ENCODE assay signal across 8 cellular contexts in the genomic region with DNA sequence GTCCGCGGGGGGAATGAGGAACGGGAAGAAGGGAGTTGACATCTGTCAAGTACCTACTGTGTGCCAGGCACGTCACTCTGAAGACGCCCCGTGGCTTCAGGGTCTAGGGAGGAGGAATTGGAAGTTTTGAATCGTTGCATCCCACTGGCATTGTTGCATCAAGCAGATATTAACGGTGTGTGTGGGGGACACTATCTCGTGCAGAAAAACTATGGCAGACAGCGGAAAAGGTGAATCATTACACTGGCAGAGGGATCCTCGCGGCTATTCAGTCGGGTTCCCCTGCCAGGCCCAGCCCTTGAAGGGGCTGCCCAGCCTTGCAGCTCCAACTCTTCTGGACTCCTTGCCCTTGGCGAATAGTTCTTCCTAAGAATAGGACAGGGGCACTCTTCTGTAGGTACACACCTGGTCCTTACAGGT. TPM values are rescaled to one million over a fixed set of nuclear protein-coding genes. Genes with fewer than 3 reads are reported as not detected.
A peak's percentile ranks its signal among the peaks of the same experiment; 100 is the strongest.
DNase-seq lines count a peak whose midpoint lies in the region; ATAC-seq, FAIRE-seq and TF ChIP-seq lines count a peak whose summit lies in the region.

No MANE protein-coding gene starts in this region.

- H3K27me3 ChIP-seq in OCI-LY3 (ENCODE audit: low read depth, low read length): peaks cover 5% of the 10 kb centered on the region; the same call in 1 of the 2 replicates
- H3K27me3 ChIP-seq in pancreas: no peaks in the 10 kb centered on the region
- no peaks in the 10 kb centered on the region for H3K27me3 ChIP-seq in small intestine (ENCODE audit: control insufficient read depth in 2 of 2, insufficient read depth in 2 of 2, low read length in 2 of 2)

- no peak for FAIRE-seq in pancreas (lab: Jason Lieb, UNC)
- FAIRE-seq in small intestine (lab: Jason Lieb, UNC): no peak

- H3K4me3 ChIP-seq in OCI-LY3 (ENCODE audit: low read length): peak overlapping the region; percentile 86
- H3K4me3 ChIP-seq in epithelial cell of esophagus (ENCODE audit: low read length): peak overlapping the region; percentile 43
- peak overlapping the region in 3 of 4 donors; percentile 40 to 66 (median 48) for H3K4me3 ChIP-seq in pancreas
- no peak overlapping the region for H3K4me3 ChIP-seq in small intestine (ENCODE audit: low read depth in 1 of 2, low read length in 2 of 2)

- H3K9ac ChIP-seq in OCI-LY3 (ENCODE audit: low read length): peak overlapping the region; percentile 83

- H3K36me3 ChIP-seq in OCI-LY3 (replicated peaks; ENCODE audit: low read depth, low read length) (no peaks in the 10 kb centered on the region), pancreas (no peaks in the 10 kb centered on the region), small intestine (ENCODE audit: control insufficient read depth in 2 of 2, insufficient read depth in 2 of 2, low read length in 2 of 2) (no peaks in the 10 kb centered on the region)

- no peak overlapping the region for H3K27ac ChIP-seq in OCI-LY3 (ENCODE audit: low read length)
- H3K27ac ChIP-seq in pancreas: no peak overlapping the region
- H3K27ac ChIP-seq in small intestine (ENCODE audit: low read depth in 1 of 2, low read length in 1 of 2): no peak overlapping the region

- TF ChIP-seq CTCF in OCI-LY3 (IDR thresholded peaks at IDR 0.05; ENCODE audit: low read depth, low read length) (no peak), epithelial cell of esophagus (IDR thresholded peaks at IDR 0.05; ENCODE audit: insufficient read depth, low read depth, low read length, missing control alignments) (no peak), pancreas (IDR thresholded peaks at IDR 0.05) (no peak)

- peak overlapping the region; percentile 99 for H2AFZ ChIP-seq in OCI-LY3 (ENCODE audit: low read depth, low read length)

- H3K4me2 ChIP-seq in OCI-LY3 (ENCODE audit: low read length): peak overlapping the region; percentile 92

- peak; percentile 4 for DNase-seq in EL
- peak; percentile 12 for DNase-seq in epithelial cell of esophagus (ENCODE audit: low read depth)
- no peak for DNase-seq in pancreas
- DNase-seq in small intestine: no peak
- DNase-seq in posterior cingulate gyrus: no peak
- no peak for DNase-seq in NCI-H748 (lab: John Stamatoyannopoulos, UW; ENCODE audit: unreplicated experiment)

- 22 to 25% methylated on average over 14 of the region's 14 CpGs for WGBS in pancreas, 2 donors
- 22 to 41% (median 35%) methylated on average over 14 of the region's 14 CpGs for WGBS in small intestine, 3 donors

- no peak for ATAC-seq in pancreas
- ATAC-seq in HG02885 (IDR thresholded peaks at IDR 0.05; ENCODE audit: poor library complexity, unreplicated experiment): no peak

- intact Hi-C loops in pancreas (cut with DNase I): loop anchor here in 2 of 3 donors (10.0 kb wide), 1 partner anchor 97 kb away; no protein-coding TSS in a partner anchor
- intact Hi-C loops in posterior cingulate gyrus (cut with DNase I): loop anchor here (10.0 kb wide), 1 partner anchor 97 kb away; no protein-coding TSS in a partner anchor

- H3K9me3 ChIP-seq in OCI-LY3 (ENCODE audit: insufficient read depth, low read length): no peaks in the 10 kb centered on the region
- H3K9me3 ChIP-seq in pancreas: no peaks in the 10 kb centered on the region
- no peaks in the 10 kb centered on the region for H3K9me3 ChIP-seq in small intestine (ENCODE audit: control insufficient read depth, low read depth)

- H3K4me1 ChIP-seq in OCI-LY3 (ENCODE audit: low read length): peaks cover 9% of the 10 kb centered on the region
- peaks cover 0 to 22% (median 10%) of the 10 kb centered on the region in 3 donors for H3K4me1 ChIP-seq in pancreas
- H3K4me1 ChIP-seq in small intestine (ENCODE audit: control insufficient read depth in 2 of 2, insufficient read depth in 1 of 2, low read depth in 1 of 2, low read length in 1 of 2): no peaks in the 10 kb centered on the region

- peaks cover 6% of the 10 kb centered on the region; the same call in 1 of the 2 replicates for H3K79me2 ChIP-seq in OCI-LY3 (ENCODE audit: low read length)

- no peaks in the 10 kb centered on the region for H4K20me1 ChIP-seq in OCI-LY3 (ENCODE audit: insufficient read depth, low read length)

RNA-seq across cellular contexts. Expression of gene KIAA1549, which starts 1.0 kb away (rescaled TPM):
- 1 to 10 TPM; 5.1 to 8.0 (median 7.4) TPM for total RNA-seq in pancreas
- polyA plus RNA-seq in pancreas (1 to 10 TPM; 1.9 to 3.6 TPM), small intestine (1 to 10 TPM in 1 of 3 donors, under 1 TPM in 2; under 0.01 to 2.1 (median 0.27) TPM)

RNA-seq across cellular contexts. Expression of gene ZC3HAV1L, which starts 53.6 kb away (rescaled TPM):
- total RNA-seq in pancreas: 1 to 10 TPM; 1.2 to 5.7 (median 2.7) TPM
- under 1 TPM; 0.87 to 0.99 TPM for polyA plus RNA-seq in pancreas
- polyA plus RNA-seq in small intestine: 1 to 10 TPM in 1 of 3 donors, not detected in 2; 1.7 TPM

Comparison
In these comparisons a context has a peak if more than half of its experiments do, and no peak if none do; other contexts are left out.
1. DNase-seq: peak in EL (single experiment) and epithelial cell of esophagus (single experiment); none in pancreas (0 of 6), small intestine (single experiment), posterior cingulate gyrus (0 of 10) and NCI-H748 (single experiment).
2. H3K4me3 ChIP-seq: peak in OCI-LY3 (single experiment), epithelial cell of esophagus (single experiment) and pancreas (3 of 4); none in small intestine (0 of 2).